In the genomic region with DNA sequence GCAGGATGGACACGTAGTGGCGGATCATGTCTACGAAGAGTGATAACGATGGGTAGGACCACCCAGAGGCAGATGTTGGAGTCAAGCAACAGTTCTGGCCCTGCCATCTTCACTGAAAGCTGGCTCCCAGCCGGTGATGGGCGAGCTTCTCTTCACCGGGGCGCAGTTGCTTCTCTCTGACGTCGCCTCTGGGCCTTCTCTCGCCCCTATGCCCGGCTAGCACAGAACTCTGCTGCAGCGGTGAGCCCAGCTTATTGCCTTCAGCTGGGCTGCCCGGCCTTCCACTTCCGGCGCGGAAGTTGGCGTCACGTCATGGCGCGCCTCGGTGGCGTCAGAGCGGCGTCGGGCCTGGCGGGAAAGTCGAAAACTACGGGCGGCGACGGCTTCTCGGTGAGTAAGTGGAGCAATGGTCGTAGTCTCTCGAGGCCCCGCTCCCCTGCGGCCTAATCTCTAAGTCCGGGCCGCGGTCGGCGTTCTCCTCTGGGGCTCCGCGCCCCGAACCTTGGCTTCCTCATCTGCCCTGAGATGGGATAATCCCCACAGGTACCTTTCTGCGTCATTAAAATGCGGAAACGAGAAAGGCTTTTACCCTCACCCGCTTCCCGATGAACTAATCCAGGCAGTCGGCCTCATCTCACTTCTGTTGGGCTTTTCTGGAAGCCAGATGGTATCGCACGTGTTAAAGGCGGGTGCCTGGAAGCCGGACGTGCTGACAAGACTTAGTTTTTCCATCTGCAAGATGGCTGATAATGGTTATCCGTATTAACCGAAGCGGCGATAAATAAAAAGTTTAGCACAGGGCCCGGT, we compare ENCODE assay signal across 8 cellular contexts. TPM values are rescaled to one million over a fixed set of nuclear protein-coding genes. Genes with fewer than 3 reads are reported as not detected.
DNase-seq lines count a peak whose midpoint lies in the region; ATAC-seq and TF ChIP-seq lines count a peak whose summit lies in the region.

A gene (plus strand): TSS at position 354 of the 807 bp plus-strand sequence. CDS start 2,221 bp downstream, outside the sequence.

- peak within 1 kb of the TSS; percentile 80 for H3K27ac ChIP-seq in RWPE1

- peaks cover 45% of the 10 kb centered on the region for H3K36me3 Mint-ChIP-seq in activated T-helper 2 cell treated with anti-CD3 and anti-CD28 coated beads, Interferon-gamma antibody, Interleukin-2, Interleukin-4, amounts not matched to agents 10 μg/mL and 5 μg/mL and 100 μg/mL, durations not matched to agents 14 hours and 24 hours and 36 hours (ENCODE audit: low read depth)
- peaks cover 18% of the 10 kb centered on the region for H3K36me3 Mint-ChIP-seq in natural killer cell treated with Interleukin-12 subunit alpha and Interleukin-12 subunit beta and Interleukin-15 and Interleukin-18, amount 100 ng/mL, for 72 hours

- no peak for TF ChIP-seq CTCF in RWPE1 (conservative IDR thresholded peaks at IDR 0.05; ENCODE audit: low read depth)

- peaks cover 25% of the 10 kb centered on the region for H3K4me1 Mint-ChIP-seq in activated T-helper 2 cell treated with anti-CD3 and anti-CD28 coated beads, Interferon-gamma antibody, Interleukin-2, Interleukin-4, amounts not matched to agents 10 μg/mL and 5 μg/mL and 100 μg/mL, durations not matched to agents 14 hours and 24 hours and 36 hours (ENCODE audit: low read depth)
- H3K4me1 Mint-ChIP-seq in natural killer cell treated with Interleukin-12 subunit alpha and Interleukin-12 subunit beta and Interleukin-15 and Interleukin-18, amount 100 ng/mL, for 72 hours (ENCODE audit: low read depth in 2 of 2), result peaks cover 14 to 34% of the 10 kb centered on the region in 2 donors

- ATAC-seq in GM21737 (IDR thresholded peaks at IDR 0.05; ENCODE audit: unreplicated experiment), result peak; percentile 83
- peak; percentile 95 to 96 for ATAC-seq in natural killer cell treated with Interleukin-12 subunit alpha and Interleukin-12 subunit beta and Interleukin-15 and Interleukin-18, amount 100 ng/mL, for 72 hours

- no peaks in the 10 kb centered on the region for H3K27me3 Mint-ChIP-seq in activated T-helper 2 cell treated with anti-CD3 and anti-CD28 coated beads, Interferon-gamma antibody, Interleukin-2, Interleukin-4, amounts not matched to agents 10 μg/mL and 5 μg/mL and 100 μg/mL, durations not matched to agents 14 hours and 24 hours and 36 hours (ENCODE audit: low read depth)
- H3K27me3 Mint-ChIP-seq in natural killer cell treated with Interleukin-12 subunit alpha and Interleukin-12 subunit beta and Interleukin-15 and Interleukin-18, amount 100 ng/mL, for 72 hours, result no peaks in the 10 kb centered on the region

- POLR2A ChIA-PET in RWPE1 (lab: Yijun Ruan, JAX; ENCODE audit: low non-redundant PET), result no interaction called here

- no peaks in the 10 kb centered on the region for H3K9me3 Mint-ChIP-seq in activated T-helper 2 cell treated with anti-CD3 and anti-CD28 coated beads, Interferon-gamma antibody, Interleukin-2, Interleukin-4, amounts not matched to agents 10 μg/mL and 5 μg/mL and 100 μg/mL, durations not matched to agents 14 hours and 24 hours and 36 hours
- no peaks in the 10 kb centered on the region for H3K9me3 Mint-ChIP-seq in natural killer cell treated with Interleukin-12 subunit alpha and Interleukin-12 subunit beta and Interleukin-15 and Interleukin-18, amount 100 ng/mL, for 72 hours

- intact Hi-C loops in activated T-helper 2 cell treated with anti-CD3 and anti-CD28 coated beads, Interferon-gamma antibody, Interleukin-2, Interleukin-4, amounts not matched to agents 10 μg/mL and 5 μg/mL and 100 μg/mL, durations not matched to agents 14 hours and 24 hours and 36 hours (cut with micrococcal nuclease), result loop anchor here (1.0 to 5.0 kb wide), 6 partner anchors 8 to 296 kb away; a partner anchor contains a TSS

- H3K4me3 Mint-ChIP-seq in activated T-helper 2 cell treated with anti-CD3 and anti-CD28 coated beads, Interferon-gamma antibody, Interleukin-2, Interleukin-4, amounts not matched to agents 10 μg/mL and 5 μg/mL and 100 μg/mL, durations not matched to agents 14 hours and 24 hours and 36 hours (ENCODE audit: low read depth), result peak within 1 kb of the TSS; percentile 98
- peak within 1 kb of the TSS; percentile 95 for H3K4me3 Mint-ChIP-seq in natural killer cell treated with Interleukin-12 subunit alpha and Interleukin-12 subunit beta and Interleukin-15 and Interleukin-18, amount 100 ng/mL, for 72 hours

- H3K27ac Mint-ChIP-seq in activated T-helper 2 cell treated with anti-CD3 and anti-CD28 coated beads, Interferon-gamma antibody, Interleukin-2, Interleukin-4, amounts not matched to agents 10 μg/mL and 5 μg/mL and 100 μg/mL, durations not matched to agents 14 hours and 24 hours and 36 hours, result peak within 1 kb of the TSS; percentile 99
- H3K27ac Mint-ChIP-seq in natural killer cell treated with Interleukin-12 subunit alpha and Interleukin-12 subunit beta and Interleukin-15 and Interleukin-18, amount 100 ng/mL, for 72 hours, result peak within 1 kb of the TSS; percentile 96

- CTCF ChIA-PET in RWPE1 (lab: Yijun Ruan, JAX), result interaction anchor here (0.7 kb wide), 2 partner anchors 11 to 18 kb away, joined by 3 to 5 read pairs; no protein-coding TSS in a partner anchor

- DNase-seq in EH (ENCODE audit: low read depth) (peak; percentile 85), KG1 (lab: John Stamatoyannopoulos, UW) (peak; percentile 55), RWPE1 (ENCODE audit: low spot score) (peak; percentile 66), fibroblast of peridontal ligament (ENCODE audit: extremely low read depth) (peak; percentile 78)
- peak; percentile 90 for DNase-seq in activated T-helper 2 cell treated with anti-CD3 and anti-CD28 coated beads, Interferon-gamma antibody, Interleukin-2, Interleukin-4, amounts not matched to agents 10 μg/mL and 5 μg/mL and 100 μg/mL, durations not matched to agents 14 hours and 24 hours and 36 hours (ENCODE audit: low spot score)
- DNase-seq in natural killer cell treated with Interleukin-12 subunit alpha and Interleukin-12 subunit beta and Interleukin-15 and Interleukin-18, amount 100 ng/mL, for 72 hours (ENCODE audit: low spot score), result peak; percentile 93
- DNase-seq in stimulated activated naive CD4-positive, alpha-beta T cell treated with Interleukin-2 at 50 U/mL for 16 hours (lab: John Stamatoyannopoulos, UW), result peak; percentile 88

RNA-seq across cellular contexts. Expression of the gene that starts here (rescaled TPM):
- 54.4 and 55.1 TPM in 2 replicates for total RNA-seq in activated T-helper 2 cell treated with anti-CD3 and anti-CD28 coated beads, Interferon-gamma antibody, Interleukin-2, Interleukin-4, amounts not matched to agents 10 μg/mL and 5 μg/mL and 100 μg/mL, durations not matched to agents 14 hours and 24 hours and 36 hours
- total RNA-seq in natural killer cell treated with Interleukin-12 subunit alpha and Interleukin-12 subunit beta and Interleukin-15 and Interleukin-18, amount 100 ng/mL, for 72 hours, result 100 to 1,000 TPM in 1 of 2 donors, 10 to 100 TPM in 1; 35.0 to 110 TPM

Comparison
In these comparisons a context has a peak if more than half of its experiments do, and no peak if none do; other contexts are left out.
1. Peak in every context shown above with its lines: DNase-seq, ATAC-seq and H3K27ac ChIP-seq.